ENCODE assay signal across 9 cellular contexts in genomic region chr1:180631197-180631765, GRCh38. TPM values are rescaled to one million over a fixed set of nuclear protein-coding genes. Genes with fewer than 3 reads are reported as not detected.
DNase-seq lines count a peak whose midpoint lies in the region; ATAC-seq, FAIRE-seq and TF ChIP-seq lines count a peak whose summit lies in the region.
"Had no signal": no experiment of that assay in that cellular context is flagged by ENCODE, and none has a peak within 500 bp of the region (broad histone marks: within the 10 kb centered on the region; RNA-seq: fewer than 3 reads in every experiment).

No MANE protein-coding gene starts in this region.

- no TSS peak for BruUV-seq in HCT116 (replicated peaks; lab: Mats Ljungman, UMichigan)

- H3K27me3 Mint-ChIP-seq in CD8-positive, alpha-beta memory T cell: peaks cover 0 to 6% of the 10 kb centered on the region in 2 donors
- H3K27me3 Mint-ChIP-seq in astrocyte (ENCODE audit: low read depth, unreplicated experiment): no peaks in the 10 kb centered on the region

- no peaks in the 10 kb centered on the region for H3K9me3 ChIP-seq in CD8-positive, alpha-beta memory T cell (ENCODE audit: low read length)
- H3K9me3 ChIP-seq in HCT116 (ENCODE audit: control insufficient read depth in 1 of 2, insufficient read depth in 1 of 2, low read depth in 1 of 2, low read length in 2 of 2) (no peaks in the 10 kb centered on the region), astrocyte (ENCODE audit: insufficient read depth, low read depth, low read length) (no peaks in the 10 kb centered on the region), neuron (ENCODE audit: low read length) (no peaks in the 10 kb centered on the region), pancreas (no peaks in the 10 kb centered on the region)
- H3K9me3 ChIP-seq: colonic mucosa had no signal

- H3K9ac ChIP-seq in HCT116 (ENCODE audit: low read length): no peak overlapping the region
- no peak overlapping the region for H3K9ac ChIP-seq in astrocyte (ENCODE audit: low read length)

- H3K36me3 Mint-ChIP-seq in CD8-positive, alpha-beta memory T cell: peaks cover 0 to 2% (median 0%) of the 10 kb centered on the region in 3 donors
- H3K36me3 Mint-ChIP-seq in astrocyte (ENCODE audit: low read depth, unreplicated experiment): no peaks in the 10 kb centered on the region

- H3K4me2 ChIP-seq in HCT116 (ENCODE audit: low read length) (peak overlapping the region; percentile 47), astrocyte (ENCODE audit: low read length) (no peak overlapping the region)

- H3K79me2 ChIP-seq in HCT116 (ENCODE audit: insufficient read depth, low read length): peaks cover 36% of the 10 kb centered on the region
- peaks cover 35% of the 10 kb centered on the region for H3K79me2 ChIP-seq in astrocyte (ENCODE audit: insufficient read depth, low read length)

- H4K20me1 ChIP-seq in HCT116 (ENCODE audit: insufficient read depth) (no peaks in the 10 kb centered on the region), astrocyte (ENCODE audit: insufficient read depth, low read length) (peaks cover 28% of the 10 kb centered on the region)

- no peaks in the 10 kb centered on the region for H3K27me3 ChIP-seq in CD8-positive, alpha-beta memory T cell (ENCODE audit: insufficient read depth, low read length, poor library complexity, severe bottlenecking)
- H3K27me3 ChIP-seq in HCT116 (ENCODE audit: insufficient read depth, low read length): no peaks in the 10 kb centered on the region
- no peaks in the 10 kb centered on the region for H3K27me3 ChIP-seq in astrocyte (ENCODE audit: insufficient read depth, low read length)
- no peaks in the 10 kb centered on the region for H3K27me3 ChIP-seq in neuron (ENCODE audit: insufficient read depth, low read length)
- H3K27me3 ChIP-seq in pancreas: no peaks in the 10 kb centered on the region
- H3K27me3 ChIP-seq: colonic mucosa had no signal

- no peaks in the 10 kb centered on the region for H3K9me3 Mint-ChIP-seq in CD8-positive, alpha-beta memory T cell
- H3K9me3 Mint-ChIP-seq in astrocyte (ENCODE audit: unreplicated experiment): peaks cover 3% of the 10 kb centered on the region

- no peak for FAIRE-seq in astrocyte (lab: Jason Lieb, UNC)
- FAIRE-seq in pancreas (lab: Jason Lieb, UNC): no peak

- H3K4me3 Mint-ChIP-seq in CD8-positive, alpha-beta memory T cell: peak overlapping the region in 1 of 7 donors; percentile 87
- H3K4me3 Mint-ChIP-seq in astrocyte (ENCODE audit: unreplicated experiment): no peak overlapping the region

- intact Hi-C loops in HCT116 (cut with micrococcal nuclease) (loop anchor here (5.0 to 10.0 kb wide), 3 partner anchors 99 to 534 kb away; no protein-coding TSS in a partner anchor), pancreas (cut with DNase I) (no loop called here)

- ATAC-seq in HCT116 (no peak), pancreas (no peak), GM19324 (IDR thresholded peaks at IDR 0.05; ENCODE audit: low FRiP score, unreplicated experiment) (no peak), HG03108 (IDR thresholded peaks at IDR 0.05; ENCODE audit: unreplicated experiment) (no peak)

- H3K4me1 Mint-ChIP-seq in CD8-positive, alpha-beta memory T cell: peaks cover 0 to 13% (median 3%) of the 10 kb centered on the region in 3 donors
- peaks cover 6% of the 10 kb centered on the region for H3K4me1 Mint-ChIP-seq in astrocyte (ENCODE audit: low read depth, unreplicated experiment)

- peak overlapping the region; percentile 83 for H2AFZ ChIP-seq in HCT116 (ENCODE audit: low read depth, low read length, poor library complexity, severe bottlenecking)
- H2AFZ ChIP-seq in astrocyte (ENCODE audit: low read depth, low read length): no peak overlapping the region
- H2AFZ ChIP-seq in neuron (ENCODE audit: low read depth, low read length): peak overlapping the region; percentile 29

- peak overlapping the region; percentile 58 for H3K27ac ChIP-seq in CD8-positive, alpha-beta memory T cell (ENCODE audit: low read depth, low read length)
- H3K27ac ChIP-seq in HCT116 (ENCODE audit: low read depth, low read length) (no peak overlapping the region), astrocyte (ENCODE audit: low read depth, low read length) (no peak overlapping the region), pancreas (peak overlapping the region in 2 of 4 donors; percentile 35 to 91)

- no peak for TF ChIP-seq POLR2A in HCT116 (IDR thresholded peaks at IDR 0.05; ENCODE audit: borderline replicate concordance, extremely low read depth, insufficient read depth, insufficient read length)

- no peak for DNase-seq in CD8-positive, alpha-beta memory T cell
- DNase-seq in HCT116 (ENCODE audit: low read depth, low spot score) (no peak), astrocyte (ENCODE audit: low read depth) (no peak), pancreas (no peak)
- no peak for DNase-seq in stimulated activated CD4-positive, alpha-beta T cell treated with anti-CD3 and anti-CD28 coated beads, Interleukin-1b, Interleukin-23, amount 100 ng/mL, for 48 hours

- no peaks in the 10 kb centered on the region for H3K9me2 ChIP-seq in HCT116 (ENCODE audit: insufficient read depth)

- TF ChIP-seq CTCF in HCT116 (IDR thresholded peaks at IDR 0.05 in 2 of 3, conservative IDR thresholded peaks at IDR 0.05 in 1 of 3; ENCODE audit: borderline replicate concordance in 1 of 3, insufficient read depth in 1 of 3, low read depth in 2 of 3, low read length in 2 of 3) (no peak), astrocyte (IDR thresholded peaks at IDR 0.05; ENCODE audit: insufficient read depth, low read depth, low read length) (no peak), pancreas (IDR thresholded peaks at IDR 0.05) (no peak)

- peak overlapping the region in 7 of 8 donors; percentile 86 to 98 (median 92) for H3K27ac Mint-ChIP-seq in CD8-positive, alpha-beta memory T cell
- H3K27ac Mint-ChIP-seq in astrocyte (ENCODE audit: unreplicated experiment): peak overlapping the region; percentile 38

- H3K36me3 ChIP-seq in CD8-positive, alpha-beta memory T cell (ENCODE audit: insufficient read depth, low read length): no peaks in the 10 kb centered on the region
- H3K36me3 ChIP-seq in HCT116 (ENCODE audit: control insufficient read depth in 1 of 2, insufficient read depth in 2 of 2, low read length in 2 of 2) (no peaks in the 10 kb centered on the region), astrocyte (ENCODE audit: insufficient read depth, low read length) (no peaks in the 10 kb centered on the region), neuron (ENCODE audit: insufficient read depth, low read length) (no peaks in the 10 kb centered on the region), pancreas (no peaks in the 10 kb centered on the region)
- H3K36me3 ChIP-seq: colonic mucosa had no signal

- POLR2A ChIA-PET in CD8-positive, alpha-beta memory T cell (lab: Charles Lee): interaction anchor here (0.6 to 1.7 kb wide), 4 partner anchors 129 to 457 kb away, joined by 3 to 9 read pairs (median 6); partner anchors contain the start of genes ACBD6 and IER5
- POLR2A ChIA-PET in HCT116 (lab: Charles Lee): interaction anchor here (1.1 to 1.3 kb wide), 2 partner anchors 10 to 12 kb away, joined by 3 read pairs; no protein-coding TSS in a partner anchor

- CTCF ChIA-PET in CD8-positive, alpha-beta memory T cell (lab: Charles Lee): interaction anchor here (0.9 to 1.8 kb wide), 5 partner anchors 9 to 230 kb away, joined by 4 to 6 read pairs (median 5); partner anchors contain the start of gene ACBD6
- CTCF ChIA-PET in HCT116 (lab: Charles Lee): no interaction called here

- WGBS in pancreas, 2 donors: 44% methylated on average over 6 of the region's 6 CpGs

- RAD21 ChIA-PET in HCT116 (lab: Charles Lee; ENCODE audit: low non-redundant PET in 1 of 2, low total read pairs in 2 of 2, uncharacterized antibody in 2 of 2, unreplicated experiment in 2 of 2): interaction anchor here in 1 of 2 experiments (0.6 kb wide), 1 partner anchor 387 kb away, joined by 3 read pairs; no protein-coding TSS in a partner anchor

- no peak for TF ChIP-seq RAD21 in HCT116 (IDR thresholded peaks at IDR 0.05; ENCODE audit: low read depth)

- H3K4me3 ChIP-seq in CD8-positive, alpha-beta memory T cell (ENCODE audit: low read length): no peak overlapping the region
- H3K4me3 ChIP-seq in HCT116 (replicated peaks in 1 of 2; ENCODE audit: low read depth in 1 of 2, low read length in 2 of 2): peak overlapping the region in 1 of 2 experiments; percentile 67; a peak in 2 of 4 replicates
- no peak overlapping the region for H3K4me3 ChIP-seq in astrocyte (ENCODE audit: insufficient read depth, low read depth, low read length)
- no peak overlapping the region for H3K4me3 ChIP-seq in neuron (ENCODE audit: low read length)
- H3K4me3 ChIP-seq in pancreas: no peak overlapping the region

- H3K4me1 ChIP-seq in CD8-positive, alpha-beta memory T cell (ENCODE audit: insufficient read depth, low read length): peaks cover 31% of the 10 kb centered on the region
- H3K4me1 ChIP-seq in HCT116 (ENCODE audit: control insufficient read depth in 1 of 2, insufficient read depth in 2 of 2, low read length in 2 of 2) (peaks cover 10 to 17% of the 10 kb centered on the region in 2 experiments; a peak in 3 of 4 replicates), astrocyte (ENCODE audit: insufficient read depth, low read length) (peaks cover 4% of the 10 kb centered on the region), neuron (ENCODE audit: insufficient read depth, low read length) (peaks cover 31% of the 10 kb centered on the region), pancreas (peaks cover 0 to 36% (median 34%) of the 10 kb centered on the region in 3 donors)

TF ChIP-seq in HCT116, 20 proteins besides CTCF, POLR2A, EP300 and RAD21:
- TF ChIP-seq ZFX (IDR thresholded peaks at IDR 0.05) (no peak), FOSL1 (IDR thresholded peaks at IDR 0.05; ENCODE audit: low read depth) (no peak), EZH2phosphoT487 (IDR thresholded peaks at IDR 0.05; ENCODE audit: borderline replicate concordance) (no peak), EGR1 (IDR thresholded peaks at IDR 0.05; ENCODE audit: low read depth) (no peak), CBX3 (IDR thresholded peaks at IDR 0.05; ENCODE audit: low read depth) (no peak), SRF (IDR thresholded peaks at IDR 0.05; ENCODE audit: low read depth) (no peak), ELF1 (IDR thresholded peaks at IDR 0.05; ENCODE audit: borderline replicate concordance, low read depth) (no peak), EZH2 (IDR thresholded peaks at IDR 0.05) (no peak), SP1 (IDR thresholded peaks at IDR 0.05; ENCODE audit: low read depth) (no peak)

RNA-seq across cellular contexts. Expression of gene XPR1, which starts 0.5 kb away (rescaled TPM):
- total RNA-seq in CD8-positive, alpha-beta memory T cell: 10 to 100 TPM; 20.8 to 23.2 TPM
- polyA plus RNA-seq in CD8-positive, alpha-beta memory T cell: 7.6 TPM
- 19.9 TPM for total RNA-seq in HCT116 (2021; ENCODE audit: unreplicated experiment)
- polyA plus RNA-seq in HCT116 (2012): 6.9 and 9.3 TPM in 2 replicates
- 35.2 and 36.0 TPM in 2 replicates for total RNA-seq in astrocyte
- total RNA-seq in pancreas: 10 to 100 TPM; 10.6 to 25.3 (median 15.2) TPM
- 1 to 10 TPM; 3.4 to 7.5 TPM for polyA plus RNA-seq in pancreas
